Comparison of ENCODE assay signal across 15 cellular contexts in genomic region chr15:52290329-52290728, GRCh38. TPM values are rescaled to one million over a fixed set of nuclear protein-coding genes. Genes with fewer than 3 reads are reported as not detected.
DNase-seq lines count a peak whose midpoint lies in the region; ATAC-seq and TF ChIP-seq lines count a peak whose summit lies in the region.
"Had no signal": no experiment of that assay in that cellular context is flagged by ENCODE, and none has a peak within 500 bp of the region (broad histone marks: within the 10 kb centered on the region; RNA-seq: fewer than 3 reads in every experiment).

No MANE protein-coding gene starts in this region.

- CTCF ChIA-PET in MCF 10A (lab: Yijun Ruan, JAX): interaction anchor here (0.6 to 4.6 kb wide), 4 partner anchors 13 to 444 kb away, joined by 4 to 34 read pairs (median 4); no protein-coding TSS in a partner anchor
- CTCF ChIA-PET in mammary epithelial cell (lab: Charles Lee; ENCODE audit: low non-redundant PET): no interaction called here

- 74% methylated on average over 4 of the region's 4 CpGs for WGBS in mammary epithelial cell (ENCODE audit: low coverage, missing lambda C conversion rate)

- H3K4me1 ChIP-seq in mammary epithelial cell (ENCODE audit: insufficient read depth, low read length) (peaks cover 8% of the 10 kb centered on the region), vagina (peaks cover 12% of the 10 kb centered on the region), gastrocnemius medialis (peaks cover 0 to 4% of the 10 kb centered on the region in 2 donors), GM23338 (ENCODE audit: insufficient read depth) (peaks cover 3% of the 10 kb centered on the region; the same call in 1 of the 2 replicates)

- H4K20me1 ChIP-seq in mammary epithelial cell (ENCODE audit: insufficient read depth, low read length): no peaks in the 10 kb centered on the region
- H4K20me1 ChIP-seq in GM23338 (replicated peaks; ENCODE audit: insufficient read depth): no peaks in the 10 kb centered on the region

- H3K27ac ChIP-seq in mammary epithelial cell (ENCODE audit: insufficient read depth, low read depth, low read length): no peak overlapping the region
- H3K27ac ChIP-seq in vagina: peak overlapping the region; percentile 56
- H3K27ac ChIP-seq in gastrocnemius medialis: no peak overlapping the region
- H3K27ac ChIP-seq in GM23338 (ENCODE audit: low read depth): no peak overlapping the region
- H3K27ac ChIP-seq: heart right ventricle had no signal

- in situ Hi-C loops in mammary epithelial cell (cut with MboI; ENCODE audit: low sequenced_read_pairs in 2 of 2) (no loop called here), gastrocnemius medialis (cut with MboI; ENCODE audit: low sequenced_read_pairs in 4 of 4) (no loop called here)

- H3K9me2 ChIP-seq in GM23338 (ENCODE audit: insufficient read depth): no peaks in the 10 kb centered on the region

- no peaks in the 10 kb centered on the region for H3K9me3 Mint-ChIP-seq in MCF 10A (ENCODE audit: unreplicated experiment)
- H3K9me3 Mint-ChIP-seq in activated T-helper 17 cell treated with anti-CD3 and anti-CD28 coated beads, Interleukin-2, amount 50 U/mL, for 72 hours: no peaks in the 10 kb centered on the region
- H3K9me3 Mint-ChIP-seq in GM23338: peaks cover 12% of the 10 kb centered on the region; the same call in 2 of the 3 replicates
- H3K9me3 Mint-ChIP-seq: T-helper 1 cell treated with Interleukin-12 subunit alpha and Interleukin-12 subunit beta and Interleukin-4 antibody, amounts not matched to agents 30 μg/mL and 1 μg/mL, for 36 hours had no signal

- ATAC-seq in HG02885 (IDR thresholded peaks at IDR 0.05; ENCODE audit: poor library complexity, unreplicated experiment) (peak; percentile 54), gastrocnemius medialis (no peak), GM23338 (no peak)
- ATAC-seq in activated T-helper 17 cell treated with anti-CD3 and anti-CD28 coated beads, Interleukin-2, amount 50 U/mL, for 72 hours (replicated peaks): peak; percentile 79

- DNase-seq in MCF 10A (ENCODE audit: unreplicated experiment) (no peak), mammary epithelial cell (no peak), vagina (ENCODE audit: extremely low spot score in 2 of 2) (no peak), Ammon's horn (ENCODE audit: low spot score) (no peak), gastrocnemius medialis (no peak), GM23338 (ENCODE audit: low spot score) (no peak)
- DNase-seq: DND-41; heart right ventricle; NCI-H2227 treated with DMSO at 0.1 percent for 48 hours; stimulated activated CD4-positive, alpha-beta T cell treated with anti-CD3 and anti-CD28 coated beads, Interleukin-2, amount 100 ng/mL, for 24 hours had no signal

- no peaks in the 10 kb centered on the region for H3K9me3 ChIP-seq in mammary epithelial cell (replicated peaks; ENCODE audit: insufficient read depth, low read length)
- no peaks in the 10 kb centered on the region for H3K9me3 ChIP-seq in vagina
- H3K9me3 ChIP-seq in gastrocnemius medialis: no peaks in the 10 kb centered on the region
- H3K9me3 ChIP-seq: heart right ventricle, MG63 had no signal

- dilution Hi-C loops in mammary epithelial cell (cut with HindIII; ENCODE audit: low sequenced_read_pairs): no loop called here

- H3K27ac Mint-ChIP-seq in MCF 10A (ENCODE audit: low read depth, unreplicated experiment) (peak overlapping the region; percentile 89), GM23338 (no peak overlapping the region)
- H3K27ac Mint-ChIP-seq in activated T-helper 17 cell treated with anti-CD3 and anti-CD28 coated beads, Interleukin-2, amount 50 U/mL, for 72 hours: peak overlapping the region; percentile 73
- H3K27ac Mint-ChIP-seq: T-helper 1 cell treated with Interleukin-12 subunit alpha and Interleukin-12 subunit beta and Interleukin-4 antibody, amounts not matched to agents 30 μg/mL and 1 μg/mL, for 36 hours had no signal

- no peak overlapping the region for H3K4me3 ChIP-seq in mammary epithelial cell (replicated peaks in 1 of 3; ENCODE audit: insufficient read depth in 1 of 3, low read depth in 2 of 3, low read length in 3 of 3)
- no peak overlapping the region for H3K4me3 ChIP-seq in vagina
- H3K4me3 ChIP-seq in gastrocnemius medialis: no peak overlapping the region
- H3K4me3 ChIP-seq in GM23338: no peak overlapping the region
- H3K4me3 ChIP-seq: heart right ventricle, MG63 had no signal

- H3F3A ChIP-seq in GM23338 (replicated peaks; ENCODE audit: low read depth): no peaks in the 10 kb centered on the region

- H2AFZ ChIP-seq in mammary epithelial cell (ENCODE audit: low read depth, low read length) (no peak overlapping the region), GM23338 (no peak overlapping the region)

- TF ChIP-seq POLR2A in vagina (IDR thresholded peaks at IDR 0.05): no peak
- TF ChIP-seq POLR2A in gastrocnemius medialis (IDR thresholded peaks at IDR 0.05): no peak

- H3K27me3 Mint-ChIP-seq in MCF 10A (ENCODE audit: insufficient read depth, unreplicated experiment) (no peaks in the 10 kb centered on the region), GM23338 (ENCODE audit: insufficient read depth, low read depth, poor library complexity) (peaks cover 9% of the 10 kb centered on the region)
- H3K27me3 Mint-ChIP-seq in activated T-helper 17 cell treated with anti-CD3 and anti-CD28 coated beads, Interleukin-2, amount 50 U/mL, for 72 hours: peaks cover 20% of the 10 kb centered on the region

- H3K4me2 ChIP-seq in mammary epithelial cell (ENCODE audit: insufficient read depth, low read depth, low read length) (no peak overlapping the region), GM23338 (no peak overlapping the region)

- H3K27me3 ChIP-seq in mammary epithelial cell (ENCODE audit: insufficient read depth, low read length): no peaks in the 10 kb centered on the region
- H3K27me3 ChIP-seq in vagina: no peaks in the 10 kb centered on the region
- H3K27me3 ChIP-seq in gastrocnemius medialis: no peaks in the 10 kb centered on the region
- H3K27me3 ChIP-seq in GM23338 (ENCODE audit: insufficient read depth): no peaks in the 10 kb centered on the region

- BruUV-seq in MCF 10A (replicated peaks; lab: Mats Ljungman, UMichigan) (no TSS peak), mammary epithelial cell (replicated peaks; lab: Mats Ljungman, UMichigan) (no TSS peak)

- no peaks in the 10 kb centered on the region for H3K36me3 ChIP-seq in mammary epithelial cell (ENCODE audit: insufficient read depth, low read length)
- H3K36me3 ChIP-seq in vagina: no peaks in the 10 kb centered on the region
- H3K36me3 ChIP-seq in gastrocnemius medialis: no peaks in the 10 kb centered on the region
- H3K36me3 ChIP-seq in GM23338 (ENCODE audit: insufficient read depth): no peaks in the 10 kb centered on the region; the same call in 1 of the 2 replicates
- H3K36me3 ChIP-seq: heart right ventricle, MG63 had no signal

- no peaks in the 10 kb centered on the region for H3K79me2 ChIP-seq in mammary epithelial cell (ENCODE audit: insufficient read depth, low read length)
- H3K79me2 ChIP-seq in GM23338 (replicated peaks; ENCODE audit: insufficient read depth): peaks cover 26% of the 10 kb centered on the region

- H3K9ac ChIP-seq in mammary epithelial cell (ENCODE audit: insufficient read depth, low read length): no peak overlapping the region

- POLR2A ChIA-PET in MCF 10A (lab: Yijun Ruan, JAX): interaction anchor here (0.6 to 2.5 kb wide), 7 partner anchors 10 to 268 kb away, joined by 3 to 11 read pairs (median 4); no protein-coding TSS in a partner anchor

- peaks cover 58% of the 10 kb centered on the region for H3K4me1 Mint-ChIP-seq in MCF 10A (ENCODE audit: insufficient read depth, unreplicated experiment)
- peaks cover 11% of the 10 kb centered on the region for H3K4me1 Mint-ChIP-seq in activated T-helper 17 cell treated with anti-CD3 and anti-CD28 coated beads, Interleukin-2, amount 50 U/mL, for 72 hours
- H3K4me1 Mint-ChIP-seq in GM23338: peaks cover 36% of the 10 kb centered on the region

- no peak for TF ChIP-seq CTCF in MCF 10A (IDR thresholded peaks at IDR 0.05; ENCODE audit: unreplicated experiment)
- no peak for TF ChIP-seq CTCF in mammary epithelial cell (conservative IDR thresholded peaks at IDR 0.05 in 1 of 2, IDR thresholded peaks at IDR 0.05 in 1 of 2; ENCODE audit: extremely low read depth in 1 of 2, insufficient read depth in 1 of 2, low read depth in 1 of 2, low read length in 2 of 2)
- TF ChIP-seq CTCF in vagina (IDR thresholded peaks at IDR 0.05): no peak
- no peak for TF ChIP-seq CTCF in gastrocnemius medialis (IDR thresholded peaks at IDR 0.05 in 4 of 5, conservative IDR thresholded peaks at IDR 0.05 in 1 of 5)
- TF ChIP-seq CTCF in GM23338 (conservative IDR thresholded peaks at IDR 0.05; ENCODE audit: low read depth in 2 of 2): no peak

- intact Hi-C loops in MCF 10A (cut with micrococcal nuclease) (no loop called here), mammary epithelial cell (cut with micrococcal nuclease) (no loop called here), vagina (cut with DNase I) (no loop called here), gastrocnemius medialis (cut with DNase I; ENCODE audit: low total_unique reads) (no loop called here)

- peak overlapping the region; percentile 56 for H3K4me3 Mint-ChIP-seq in MCF 10A (ENCODE audit: unreplicated experiment)
- no peak overlapping the region for H3K4me3 Mint-ChIP-seq in activated T-helper 17 cell treated with anti-CD3 and anti-CD28 coated beads, Interleukin-2, amount 50 U/mL, for 72 hours
- no peak overlapping the region for H3K4me3 Mint-ChIP-seq in GM23338
- H3K4me3 Mint-ChIP-seq: T-helper 1 cell treated with Interleukin-12 subunit alpha and Interleukin-12 subunit beta and Interleukin-4 antibody, amounts not matched to agents 30 μg/mL and 1 μg/mL, for 36 hours had no signal

- no peaks in the 10 kb centered on the region for H3K36me3 Mint-ChIP-seq in MCF 10A (ENCODE audit: insufficient read depth, unreplicated experiment)
- H3K36me3 Mint-ChIP-seq in activated T-helper 17 cell treated with anti-CD3 and anti-CD28 coated beads, Interleukin-2, amount 50 U/mL, for 72 hours (ENCODE audit: low read depth): no peaks in the 10 kb centered on the region
- peaks cover 40% of the 10 kb centered on the region for H3K36me3 Mint-ChIP-seq in GM23338 (ENCODE audit: low read depth)

TF ChIP-seq in GM23338, 12 proteins besides CTCF, POLR2A, EP300 and RAD21 (continues in another document):
- no peak for TF ChIP-seq EZH2 (IDR thresholded peaks at IDR 0.05; ENCODE audit: low read depth, unreplicated experiment)
- TF ChIP-seq ZNF331 (CRISPR knock-in tag; IDR thresholded peaks at IDR 0.05; ENCODE audit: low read depth): no peak
- no peak for TF ChIP-seq EZH2phosphoT487 (IDR thresholded peaks at IDR 0.05; ENCODE audit: unreplicated experiment)
- no peak for TF ChIP-seq STAT1 (IDR thresholded peaks at IDR 0.05; ENCODE audit: unreplicated experiment)

RNA-seq across cellular contexts. Expression of gene MYO5C, which starts 5.3 kb away (rescaled TPM):
- 25.7 and 29.4 TPM in 2 replicates for total RNA-seq in MCF 10A (2022)
- 1 to 10 TPM; 2.4 to 2.5 TPM for total RNA-seq in mammary epithelial cell
- 1.2 TPM for polyA plus RNA-seq in mammary epithelial cell
- 7.8 TPM for polyA minus RNA-seq in mammary epithelial cell
- 1 to 10 TPM; 2.3 to 3.0 TPM for total RNA-seq in activated T-helper 17 cell treated with anti-CD3 and anti-CD28 coated beads, Interleukin-2, amount 50 U/mL, for 72 hours
- 10.3 TPM for total RNA-seq in vagina
- total RNA-seq in gastrocnemius medialis: 1 to 10 TPM; 1.2 to 4.3 (median 2.9) TPM
- 20.8 and 28.8 TPM in 2 replicates for total RNA-seq in GM23338 (2014; rRNA removed; shearing (Covaris generic))
- polyA plus RNA-seq in GM23338 (2016; fragmentation: Nextera tagmentation; extraction: Ambion mirVana): 6.4 and 7.9 TPM in 2 replicates
- total RNA-seq: HT1080 had no signal

Comparison
In these comparisons a context has a peak if more than half of its experiments do, and no peak if none do; other contexts are left out.
1. ATAC-seq: peak in HG02885 (single experiment) and activated T-helper 17 cell treated with anti-CD3 and anti-CD28 coated beads, Interleukin-2, amount 50 U/mL, for 72 hours (single experiment); none in gastrocnemius medialis (0 of 2) and GM23338 (single experiment).